In the genomic region with DNA sequence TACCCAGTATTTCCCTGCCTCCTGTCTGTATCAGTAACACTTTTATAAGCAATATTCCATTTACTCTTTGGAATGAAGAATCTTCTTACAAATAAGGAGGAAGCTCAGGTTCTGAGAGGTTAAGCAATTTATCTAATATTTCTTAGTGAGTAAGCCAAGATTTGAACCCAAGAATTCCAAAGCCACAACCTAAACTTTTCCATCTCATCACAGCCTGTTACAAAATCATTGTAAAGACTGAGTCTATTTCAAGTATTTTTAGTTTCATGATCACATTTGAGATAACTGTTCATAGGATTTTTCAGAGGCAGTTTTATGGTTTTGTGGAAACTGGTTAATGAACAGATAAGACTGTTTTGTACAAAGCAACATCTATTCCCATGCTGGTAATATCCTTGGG, we compare ENCODE assay signal across 22 cellular contexts.
"Had no signal": no experiment of that assay in that cellular context is flagged by ENCODE, and none has a peak within 500 bp of the region (broad histone marks: within the 10 kb centered on the region; RNA-seq: fewer than 3 reads in every experiment).

No MANE protein-coding gene starts in this region.

- H3K9me3 ChIP-seq: left lung, tibial nerve had no signal

- H3K36me3 Mint-ChIP-seq: activated naive CD8-positive, alpha-beta T cell treated with anti-CD3 and anti-CD28 coated beads for 36 hours had no signal

- H3K36me3 ChIP-seq: left lung, tibial nerve, WERI-Rb-1 had no signal

- H3K4me3 ChIP-seq: left lung, lung, tibial nerve had no signal

- H3K27ac Mint-ChIP-seq: activated naive CD4-positive, alpha-beta T cell treated with anti-CD3 and anti-CD28 coated beads for 36 hours; activated naive CD8-positive, alpha-beta T cell treated with anti-CD3 and anti-CD28 coated beads for 36 hours; effector memory CD8-positive, alpha-beta T cell; T-helper 17 cell had no signal

- H3K27me3 ChIP-seq: tibial nerve had no signal

- H3K9me3 Mint-ChIP-seq: activated naive CD4-positive, alpha-beta T cell treated with anti-CD3 and anti-CD28 coated beads for 36 hours; activated naive CD8-positive, alpha-beta T cell treated with anti-CD3 and anti-CD28 coated beads for 36 hours; effector memory CD8-positive, alpha-beta T cell; naive thymus-derived CD4-positive, alpha-beta T cell had no signal

- ATAC-seq: activated CD4-positive, CD25-positive, alpha-beta regulatory T cell treated with anti-CD3 and anti-CD28 coated beads, Interleukin-2, amount 50 U/mL, for 24 hours; effector memory CD8-positive, alpha-beta T cell; left lung; naive thymus-derived CD4-positive, alpha-beta T cell; right cardiac atrium; T-helper 17 cell had no signal

- H3K4me1 Mint-ChIP-seq: activated naive CD8-positive, alpha-beta T cell treated with anti-CD3 and anti-CD28 coated beads for 36 hours; naive thymus-derived CD4-positive, alpha-beta T cell; T-helper 17 cell had no signal

- H3K4me3 Mint-ChIP-seq: activated naive CD4-positive, alpha-beta T cell treated with anti-CD3 and anti-CD28 coated beads for 36 hours; activated naive CD8-positive, alpha-beta T cell treated with anti-CD3 and anti-CD28 coated beads for 36 hours; effector memory CD8-positive, alpha-beta T cell; naive thymus-derived CD4-positive, alpha-beta T cell; T-helper 17 cell had no signal

- H3K27ac ChIP-seq: left lung, tibial nerve, WERI-Rb-1 had no signal

- DNase-seq: activated CD4-positive, alpha-beta T cell treated with anti-CD3 and anti-CD28 coated beads for 48 hours; activated CD4-positive, alpha-beta T cell treated with anti-CD3 and anti-CD28 coated beads, Interleukin-2, amount 50 U/mL, for 48 hours; activated CD8-positive, alpha-beta memory T cell treated with anti-CD3 and anti-CD28 coated beads for 24 hours; activated effector memory CD4-positive, alpha-beta T cell treated with Interleukin-2 at 50 U/mL for 16 hours; activated naive CD4-positive, alpha-beta T cell treated with anti-CD3 and anti-CD28 coated beads for 36 hours; activated naive CD8-positive, alpha-beta T cell treated with anti-CD3 and anti-CD28 coated beads for 36 hours; amniotic stem cell; caudate nucleus; cortex of kidney; effector memory CD8-positive, alpha-beta T cell; erythroblast; left lung; naive thymus-derived CD4-positive, alpha-beta T cell; right cardiac atrium; stimulated activated CD4-positive, alpha-beta T cell treated with anti-CD3 and anti-CD28 coated beads, Interleukin-2, amount 100 ng/mL, for 48 hours; stimulated activated naive CD4-positive, alpha-beta T cell treated with Interleukin-2 at 50 U/mL for 16 hours; T-helper 17 cell; T1000; WERI-Rb-1 had no signal
